ENCODE assay signal across 1 cellular context in genomic region chr17:79842656-79843474, GRCh38.
TF ChIP-seq lines count a peak whose summit lies in the region.

No MANE protein-coding gene starts in this region.

TF ChIP-seq in GM12878, 131 proteins besides CTCF, POLR2A, EP300 and RAD21:
- TF ChIP-seq SUZ12 (IDR thresholded peaks at IDR 0.05; ENCODE audit: unreplicated experiment): peak; percentile 63
- no peak for TF ChIP-seq SP1 (IDR thresholded peaks at IDR 0.05; ENCODE audit: low read depth, low read length)
- TF ChIP-seq EZH2 (IDR thresholded peaks at IDR 0.05; ENCODE audit: borderline replicate concordance, control insufficient read depth, low read depth, low read length): 0 out of 2 replicates have a peak, but pooled peaks have one; percentile 89
